ENCODE assay signal across 13 cellular contexts in genomic region chr21:35366348-35367085, GRCh38.
DNase-seq lines count a peak whose midpoint lies in the region; ATAC-seq and TF ChIP-seq lines count a peak whose summit lies in the region.
"Had no signal": no experiment of that assay in that cellular context is flagged by ENCODE, and none has a peak within 500 bp of the region (broad histone marks: within the 10 kb centered on the region; RNA-seq: fewer than 3 reads in every experiment).

No MANE protein-coding gene starts in this region.

- no peak overlapping the region for H3K4me3 ChIP-seq in tibial artery
- H3K4me3 ChIP-seq in neuronal stem cell (ENCODE audit: low read length in 2 of 2): no peak overlapping the region

- no peak overlapping the region for H2BK5ac ChIP-seq in neuronal stem cell (ENCODE audit: low read length)

- no peak overlapping the region for H2BK15ac ChIP-seq in neuronal stem cell (ENCODE audit: low read length)

- no peaks in the 10 kb centered on the region for H3K27me3 ChIP-seq in tibial artery
- no peaks in the 10 kb centered on the region for H3K27me3 ChIP-seq in neuronal stem cell (ENCODE audit: control insufficient read depth in 3 of 3, insufficient read depth in 3 of 3, low read depth in 1 of 3, low read length in 3 of 3)

- H4K91ac ChIP-seq in neuronal stem cell (ENCODE audit: low read depth, low read length, poor library complexity): no peak overlapping the region

- H2AK5ac ChIP-seq in neuronal stem cell (ENCODE audit: low read depth, low read length): no peak overlapping the region

- intact Hi-C loops in tibial artery (cut with DNase I; ENCODE audit: low total_unique reads): no loop called here

- H3K79me1 ChIP-seq in neuronal stem cell (ENCODE audit: low read depth, low read length): no peaks in the 10 kb centered on the region

- H2BK12ac ChIP-seq in neuronal stem cell (ENCODE audit: low read length): no peak overlapping the region

- H3K4me1 ChIP-seq in tibial artery (peaks cover 0 to 12% (median 0%) of the 10 kb centered on the region in 4 donors), neuronal stem cell (ENCODE audit: control insufficient read depth in 2 of 2, insufficient read depth in 1 of 2, low read depth in 1 of 2, low read length in 2 of 2) (no peaks in the 10 kb centered on the region)

- no peak overlapping the region for H3K23ac ChIP-seq in neuronal stem cell (ENCODE audit: low read depth, low read length, poor library complexity)

- no peak overlapping the region for H3K9ac ChIP-seq in neuronal stem cell (ENCODE audit: low read depth, low read length, poor library complexity)

- H3K9me3 ChIP-seq in tibial artery (no peaks in the 10 kb centered on the region), neuronal stem cell (replicated peaks in 1 of 2; ENCODE audit: control insufficient read depth in 2 of 2, insufficient read depth in 1 of 2, low read depth in 1 of 2, low read length in 2 of 2) (no peaks in the 10 kb centered on the region)

- TF ChIP-seq CTCF in tibial artery (IDR thresholded peaks at IDR 0.05): no peak

- peak overlapping the region; percentile 14 to 35 for H3K27ac ChIP-seq in tibial artery
- H3K27ac ChIP-seq in neuronal stem cell (replicated peaks; ENCODE audit: low read length): no peak overlapping the region

- H3K36me3 ChIP-seq in tibial artery (no peaks in the 10 kb centered on the region), neuronal stem cell (replicated peaks in 1 of 2; ENCODE audit: control insufficient read depth in 2 of 2, insufficient read depth in 2 of 2, low read length in 2 of 2) (no peaks in the 10 kb centered on the region)

- H2BK120ac ChIP-seq in neuronal stem cell (ENCODE audit: low read depth, low read length): no peak overlapping the region

- no peak for ATAC-seq in GM19328 (IDR thresholded peaks at IDR 0.05; ENCODE audit: unreplicated experiment)
- ATAC-seq: activated CD4-positive, alpha-beta T cell treated with anti-CD3 and anti-CD28 coated beads for 36 hours; Panc1 had no signal

- H3K4ac ChIP-seq in neuronal stem cell (ENCODE audit: low read length): no peak overlapping the region

- no peak overlapping the region for H3K18ac ChIP-seq in neuronal stem cell (ENCODE audit: low read length)

- H4K8ac ChIP-seq in neuronal stem cell (ENCODE audit: low read depth, low read length): no peak overlapping the region

- DNase-seq in NCI-H1105 (lab: John Stamatoyannopoulos, UW): peak; percentile 19
- no peak for DNase-seq in NCI-H1105 treated with DMSO at 0.1 percent for 48 hours (lab: John Stamatoyannopoulos, UW)
- peak; percentile 87 for DNase-seq in dedifferentiated amniotic fluid mesenchymal stem cell (ENCODE audit: extremely low spot score)
- peak; percentile 97 for DNase-seq in myocyte (ENCODE audit: low read depth)
- peak in 1 of 2 donors; percentile 37 for DNase-seq in tibial artery
- DNase-seq in neuronal stem cell (ENCODE audit: low spot score): no peak
- DNase-seq in HK-2 (ENCODE audit: unreplicated experiment): no peak
- DNase-seq: activated CD4-positive, alpha-beta T cell treated with anti-CD3 and anti-CD28 coated beads for 36 hours; Calu3; small intestine; T-helper 2 cell had no signal

- H3K4me2 ChIP-seq in neuronal stem cell (ENCODE audit: insufficient read depth, low read length, poor library complexity, severe bottlenecking): no peak overlapping the region

- WGBS in neuronal stem cell (ENCODE audit: extremely low coverage in 2 of 2, insufficient read length in 2 of 2, insufficient replicate concordance in 1 of 2), 2 donors: no CpG with 5 or more reads among the region's 5 CpGs

- no peak overlapping the region for H2AFZ ChIP-seq in neuronal stem cell (ENCODE audit: low read length)

- no peak overlapping the region for H3K14ac ChIP-seq in neuronal stem cell (ENCODE audit: low read length)

Comparison
In these comparisons a context has a peak if more than half of its experiments do, and no peak if none do; other contexts are left out.
1. DNase-seq: peak in NCI-H1105 (single experiment), dedifferentiated amniotic fluid mesenchymal stem cell (single experiment) and myocyte (single experiment); none in NCI-H1105 treated with DMSO at 0.1 percent for 48 hours (single experiment), neuronal stem cell (single experiment) and HK-2 (single experiment).